8 cellular contexts compared by ENCODE assay signal in genomic region chr7:2162004-2162902, GRCh38.
DNase-seq lines count a peak whose midpoint lies in the region; ATAC-seq, FAIRE-seq and TF ChIP-seq lines count a peak whose summit lies in the region.
"Not testable (repeated sequence)": the region's sequence is repeated elsewhere in the genome, so short reads cannot be mapped to it uniquely, and the experiment has no call there.

No MANE protein-coding gene starts in this region.

- peak; percentile 73 for FAIRE-seq in K562 (lab: Jason Lieb, UNC)

- in situ Hi-C loops in K562 (cut with MboI): not testable (repeated sequence)

- H3K27ac ChIP-seq in HEK293 (ENCODE audit: extremely low read depth, low read depth, low read length); K562 (ENCODE audit: extremely low read depth, low read depth, low read length); iPS-20b (ENCODE audit: low read length): not testable (repeated sequence)
- H3K27ac ChIP-seq in SK-N-MC: peak overlapping the region; percentile 4; the same call in 1 of the 2 replicates

- not testable (repeated sequence) for TF ChIP-seq POLR2A in K562 (conservative IDR thresholded peaks at IDR 0.05)

- H3K4me1 Mint-ChIP-seq in Caco-2 (ENCODE audit: low read depth, unreplicated experiment) (peaks cover 30% of the 10 kb centered on the region), neural crest cell (peaks cover 45% of the 10 kb centered on the region), type B pancreatic cell (ENCODE audit: unreplicated experiment) (peaks cover 38% of the 10 kb centered on the region)
- not testable (repeated sequence) for H3K4me1 Mint-ChIP-seq in endothelial cell (ENCODE audit: unreplicated experiment)

- BruUV-seq in Caco-2 (replicated peaks; lab: Mats Ljungman, UMichigan); K562 (replicated peaks; lab: Mats Ljungman, UMichigan): not testable (repeated sequence)

- not testable (repeated sequence) for TF ChIP-seq EP300 in K562 (IDR thresholded peaks at IDR 0.05; ENCODE audit: low read length)

- not testable (repeated sequence) for H3K4me2 ChIP-seq in K562 (ENCODE audit: insufficient read depth, low read length)

- TF ChIP-seq RAD21 in K562 (CRISPR knock-in tag; conservative IDR thresholded peaks at IDR 0.05 in 1 of 2, IDR thresholded peaks at IDR 0.05 in 1 of 2): not testable (repeated sequence)

- H3K9ac ChIP-seq in SK-N-MC (ENCODE audit: insufficient read length); K562 (ENCODE audit: insufficient read depth in 1 of 2, low read depth in 2 of 2, low read length in 2 of 2): not testable (repeated sequence)
- peak overlapping the region; percentile 47; the same call in 1 of the 2 replicates for H3K9ac ChIP-seq in iPS-20b (ENCODE audit: low read depth, low read length)

- not testable (repeated sequence) for H3K9me3 Mint-ChIP-seq in Caco-2 (ENCODE audit: unreplicated experiment); endothelial cell (ENCODE audit: unreplicated experiment); neural crest cell; type B pancreatic cell

- CTCF ChIA-PET in Caco-2 (lab: Charles Lee): interaction anchor here (1.2 kb wide), 1 partner anchor 47 kb away, joined by 4 read pairs; no protein-coding TSS in a partner anchor
- CTCF ChIA-PET in HEK293 (lab: Yijun Ruan, JAX): interaction anchor here (0.9 kb wide), 1 partner anchor 8 kb away, joined by 5 read pairs; no protein-coding TSS in a partner anchor
- CTCF ChIA-PET in K562 (lab: Yijun Ruan, JAX; ENCODE audit: low intra/inter-chr PET ratio): not testable (repeated sequence)

- not testable (repeated sequence) for H3K79me2 ChIP-seq in K562 (ENCODE audit: control insufficient read depth, insufficient read depth, low read length)

- peaks cover 28% of the 10 kb centered on the region for H4K20me1 ChIP-seq in K562 (replicated peaks; ENCODE audit: control insufficient read depth, insufficient read depth, low read length)

- H3K9me1 ChIP-seq in K562 (ENCODE audit: control insufficient read depth, insufficient read depth, low read length): not testable (repeated sequence)

- H3K27ac Mint-ChIP-seq in Caco-2 (ENCODE audit: unreplicated experiment): peak overlapping the region; percentile 93
- not testable (repeated sequence) for H3K27ac Mint-ChIP-seq in endothelial cell (ENCODE audit: unreplicated experiment)
- H3K27ac Mint-ChIP-seq in neural crest cell (ENCODE audit: unreplicated experiment): peak overlapping the region; percentile 94
- H3K27ac Mint-ChIP-seq in type B pancreatic cell: peak overlapping the region; percentile 54

- H3K4me3 Mint-ChIP-seq in Caco-2 (ENCODE audit: unreplicated experiment): peak overlapping the region; percentile 21
- peak overlapping the region; percentile 56 for H3K4me3 Mint-ChIP-seq in endothelial cell (ENCODE audit: unreplicated experiment)
- not testable (repeated sequence) for H3K4me3 Mint-ChIP-seq in neural crest cell, type B pancreatic cell

- not testable (repeated sequence) for H3K4me3 ChIP-seq in Caco-2 (ENCODE audit: low read depth, low read length); HEK293 (ENCODE audit: low read depth, low read length); SK-N-MC; K562; iPS-20b (ENCODE audit: low read length)

- intact Hi-C loops in Caco-2 (cut with micrococcal nuclease; ENCODE audit: unreplicated experiment); K562 (cut with micrococcal nuclease): not testable (repeated sequence)

- H3K4me1 ChIP-seq in Caco-2 (peaks cover 49% of the 10 kb centered on the region), HEK293 (ENCODE audit: control insufficient read depth, insufficient read depth, low read length) (peaks cover 26% of the 10 kb centered on the region), K562 (replicated peaks in 1 of 2; ENCODE audit: control insufficient read depth in 2 of 2, insufficient read depth in 2 of 2, low read length in 2 of 2) (peaks cover 7 to 33% of the 10 kb centered on the region in 2 experiments; a peak in 4 of 5 replicates), iPS-20b (ENCODE audit: insufficient read depth, low read length) (peaks cover 24% of the 10 kb centered on the region; the same call in 1 of the 2 replicates)

- H3K27me3 Mint-ChIP-seq in Caco-2 (ENCODE audit: insufficient read depth, unreplicated experiment); endothelial cell (ENCODE audit: unreplicated experiment); neural crest cell (ENCODE audit: low read depth); type B pancreatic cell: not testable (repeated sequence)

- WGBS in K562 (ENCODE audit: insufficient coverage, low coverage, missing lambda C conversion rate): 47% methylated on average over 4 of the region's 17 CpGs

- H3K9me3 ChIP-seq in Caco-2; HEK293 (ENCODE audit: control insufficient read depth, insufficient read depth, low read depth, low read length); SK-N-MC (ENCODE audit: low read depth, low read length); K562 (replicated peaks; ENCODE audit: control insufficient read depth, insufficient read depth, low read depth, low read length); iPS-20b (ENCODE audit: insufficient read depth, low read depth, low read length): not testable (repeated sequence)

- not testable (repeated sequence) for ATAC-seq in K562

- not testable (repeated sequence) for H3K27me3 ChIP-seq in Caco-2 (replicated peaks; ENCODE audit: control insufficient read depth, insufficient read depth, low read length); K562 (ENCODE audit: control insufficient read depth in 2 of 2, insufficient read depth in 2 of 2, low read length in 2 of 2); iPS-20b (ENCODE audit: insufficient read depth, low read length)

- POLR2A ChIA-PET in Caco-2 (lab: Charles Lee) (interaction anchor here (0.5 kb wide), 1 partner anchor 1024 kb away, joined by 3 read pairs; a partner anchor contains a TSS), K562 (lab: Yijun Ruan, JAX) (interaction anchor here (0.7 kb wide), 1 partner anchor 14 kb away, joined by 3 read pairs; no protein-coding TSS in a partner anchor)
- POLR2A ChIA-PET in HEK293 (lab: Yijun Ruan, JAX): not testable (repeated sequence)

- not testable (repeated sequence) for TF ChIP-seq CTCF in Caco-2 (IDR thresholded peaks at IDR 0.05; ENCODE audit: insufficient read depth in 1 of 2, low read depth in 1 of 2, low read length in 1 of 2, severe bottlenecking in 1 of 2, unreplicated experiment in 1 of 2); HEK293 (tag by site-specific recombination; IDR thresholded peaks at IDR 0.05); K562 (IDR thresholded peaks at IDR 0.05 in 2 of 3, conservative IDR thresholded peaks at IDR 0.05 in 1 of 3; ENCODE audit: insufficient read depth in 2 of 3, low read depth in 1 of 3, low read length in 3 of 3); endothelial cell (IDR thresholded peaks at IDR 0.05; ENCODE audit: unreplicated experiment); neural crest cell (conservative IDR thresholded peaks at IDR 0.05); type B pancreatic cell (conservative IDR thresholded peaks at IDR 0.05)

- H3K36me3 ChIP-seq in Caco-2 (ENCODE audit: control insufficient read depth, insufficient read depth, low read length); HEK293 (ENCODE audit: control insufficient read depth in 2 of 2, insufficient read depth in 1 of 2, low read length in 2 of 2); SK-N-MC (ENCODE audit: insufficient read depth, low read length); K562 (ENCODE audit: control insufficient read depth, insufficient read depth, low read length); iPS-20b (ENCODE audit: insufficient read depth, low read depth, low read length): not testable (repeated sequence)

- not testable (repeated sequence) for DNase-seq in Caco-2; SK-N-MC (ENCODE audit: low read depth, low spot score); K562 (ENCODE audit: extremely low read depth in 1 of 4, low spot score in 3 of 4); endothelial cell (ENCODE audit: low spot score); neural crest cell (ENCODE audit: low read depth, low spot score); type B pancreatic cell (ENCODE audit: extremely low spot score, unreplicated experiment)

- not testable (repeated sequence) for H2AFZ ChIP-seq in K562 (ENCODE audit: low read depth, low read length)

- peaks cover 27% of the 10 kb centered on the region for H3K36me3 Mint-ChIP-seq in Caco-2 (ENCODE audit: insufficient read depth, unreplicated experiment)
- not testable (repeated sequence) for H3K36me3 Mint-ChIP-seq in endothelial cell (ENCODE audit: low read depth, unreplicated experiment); neural crest cell (ENCODE audit: low read depth); type B pancreatic cell

TF ChIP-seq in HEK293, 187 proteins besides CTCF, POLR2A, EP300 and RAD21 (continues in another document):
- TF ChIP-seq WT1 (tag by site-specific recombination; IDR thresholded peaks at IDR 0.05): peak; percentile 83

TF ChIP-seq in K562, 482 proteins besides CTCF, POLR2A, EP300 and RAD21 (continues in another document):
- TF ChIP-seq KDM1A (IDR thresholded peaks at IDR 0.05) (peak; percentile 71 to 75), MNT (conservative IDR thresholded peaks at IDR 0.05) (peak; percentile 66 to 68)
